Comparison of ENCODE assay signal across 14 cellular contexts in genomic region chr20:13147071-13147961, GRCh38.
A peak's percentile ranks its signal among the peaks of the same experiment; 100 is the strongest.
DNase-seq lines count a peak whose midpoint lies in the region; ATAC-seq, FAIRE-seq and TF ChIP-seq lines count a peak whose summit lies in the region.
"Had no signal": no experiment of that assay in that cellular context is flagged by ENCODE, and none has a peak within 500 bp of the region (broad histone marks: within the 10 kb centered on the region; RNA-seq: fewer than 3 reads in every experiment).

No MANE protein-coding gene starts in this region.

- H3K4me3 ChIP-seq in liver (ENCODE audit: low read depth in 1 of 3, low read length in 3 of 3): no peak overlapping the region

- H3K9me3 ChIP-seq in liver (ENCODE audit: control insufficient read depth in 4 of 4, low read length in 3 of 4): no peaks in the 10 kb centered on the region

- H3K4me1 ChIP-seq in liver (ENCODE audit: control insufficient read depth in 4 of 4, insufficient read depth in 4 of 4, low read length in 3 of 4): peaks cover 5 to 19% (median 13%) of the 10 kb centered on the region in 4 donors

- TF ChIP-seq RAD21 in liver (IDR thresholded peaks at IDR 0.05): no peak

- WGBS in liver: 63% methylated on average over 8 of the region's 8 CpGs

- FAIRE-seq in endometrium (lab: Jason Lieb, UNC): peak; percentile 54
- FAIRE-seq: G401.6 had no signal

- H3K27me3 ChIP-seq in liver (ENCODE audit: control insufficient read depth in 4 of 4, insufficient read depth in 4 of 4, low read length in 3 of 4): no peaks in the 10 kb centered on the region

- peaks cover 0 to 4% (median 0%) of the 10 kb centered on the region in 4 donors for H3K36me3 ChIP-seq in liver (ENCODE audit: control insufficient read depth in 4 of 4, insufficient read depth in 3 of 4, low read depth in 1 of 4, low read length in 3 of 4)

- TF ChIP-seq CTCF in liver (IDR thresholded peaks at IDR 0.05; ENCODE audit: low read depth, low read length, missing input control): no peak

- DNase-seq in DMS79 (lab: John Stamatoyannopoulos, UW) (peak; percentile 26), retina (peak; percentile 9), NCI-H2081 (lab: John Stamatoyannopoulos, UW) (no peak)
- DNase-seq in activated naive CD4-positive, alpha-beta T cell treated with anti-CD3 and anti-CD28 coated beads, Interleukin-2, amount 50 U/mL, for 16 hours: no peak
- DNase-seq: activated CD8-positive, alpha-beta T cell treated with anti-CD3 and anti-CD28 coated beads for 36 hours; CD4-positive, alpha-beta memory T cell; NCI-H1417; NCI-H524 treated with DMSO at 0.1 percent for 48 hours had no signal

- no peak for ATAC-seq in GM21723 (IDR thresholded peaks at IDR 0.05; ENCODE audit: unreplicated experiment)
- no peak for ATAC-seq in HG02970 (IDR thresholded peaks at IDR 0.05; ENCODE audit: low FRiP score, unreplicated experiment)
- ATAC-seq: activated CD8-positive, alpha-beta T cell treated with anti-CD3 and anti-CD28 coated beads for 36 hours; activated T-helper 17 cell treated with anti-CD3 and anti-CD28 coated beads, Interleukin-2, amount 50 U/mL, for 72 hours had no signal

- H3K27ac ChIP-seq in liver (ENCODE audit: low read depth in 1 of 2, low read length in 2 of 2): no peak overlapping the region

- H3K9ac ChIP-seq in liver (ENCODE audit: low read depth in 1 of 2, low read length in 2 of 2): no peak overlapping the region

TF ChIP-seq in liver, 16 proteins besides CTCF, POLR2A, EP300 and RAD21:
- peak; percentile 24 for TF ChIP-seq SP1 (IDR thresholded peaks at IDR 0.05)
- TF ChIP-seq HNF4A (conservative IDR thresholded peaks at IDR 0.05): peak; percentile 61 to 66
- no peak for TF ChIP-seq HNF4G (IDR thresholded peaks at IDR 0.05)
- peak in 1 of 2 donors; percentile 18 for TF ChIP-seq RXRA (IDR thresholded peaks at IDR 0.05)
- no peak for TF ChIP-seq EGR1 (IDR thresholded peaks at IDR 0.05; ENCODE audit: low read depth in 2 of 2)

Comparison
In these comparisons a context has a peak if more than half of its experiments do, and no peak if none do; other contexts are left out.
1. DNase-seq: peak in DMS79 (single experiment) and retina (single experiment); none in NCI-H2081 (0 of 2) and activated naive CD4-positive, alpha-beta T cell treated with anti-CD3 and anti-CD28 coated beads, Interleukin-2, amount 50 U/mL, for 16 hours (single experiment).